8 cellular contexts compared by ENCODE assay signal in the genomic region with DNA sequence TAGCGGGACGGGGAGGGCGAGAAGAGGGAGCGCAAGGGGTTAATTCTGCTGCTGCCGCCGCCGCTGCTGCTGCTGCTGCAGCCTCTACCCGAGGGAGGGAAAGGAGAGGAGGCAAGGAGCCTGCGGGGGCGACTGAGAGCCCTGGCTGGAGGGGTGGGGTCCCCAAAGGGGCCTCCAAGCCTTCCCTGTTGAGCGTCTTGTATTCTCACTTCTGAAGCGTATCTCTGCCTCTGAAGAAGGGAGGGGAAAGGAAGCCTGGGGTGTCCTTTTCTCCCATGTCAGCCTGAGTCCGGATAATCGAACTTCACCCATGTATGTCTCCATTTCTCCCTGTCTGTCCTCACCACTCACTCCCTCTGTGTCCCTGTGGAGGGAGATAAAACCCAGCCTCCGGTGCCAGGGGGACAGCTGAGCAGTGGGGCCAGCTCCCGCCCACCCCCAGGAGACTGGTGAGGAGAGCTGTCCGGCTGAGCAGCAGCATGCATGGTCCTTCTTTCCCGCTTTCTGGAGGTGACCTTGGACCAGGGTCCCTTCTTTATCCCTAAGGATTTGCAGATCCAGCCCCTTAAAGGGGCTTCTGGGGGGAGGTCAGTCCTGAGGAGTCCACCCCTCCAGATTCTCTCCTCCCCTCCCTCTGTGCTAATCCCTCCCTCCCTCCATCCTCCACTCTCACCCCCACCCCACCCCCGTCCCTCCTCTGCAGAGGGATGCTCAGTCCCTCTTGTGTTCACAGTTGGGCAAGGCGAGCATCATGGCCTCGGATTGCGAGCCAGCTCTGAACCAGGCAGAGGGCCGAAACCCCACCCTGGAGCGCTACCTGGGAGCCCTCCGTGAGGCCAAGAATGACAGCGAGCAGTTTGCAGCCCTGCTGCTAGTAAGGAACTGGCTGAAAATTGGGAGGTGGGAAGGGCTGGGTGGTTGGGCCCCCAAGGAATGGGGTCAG. TPM values are rescaled to one million over a fixed set of nuclear protein-coding genes. Genes with fewer than 3 reads are reported as not detected.
DNase-seq lines count a peak whose midpoint lies in the region; ATAC-seq and TF ChIP-seq lines count a peak whose summit lies in the region.

No MANE protein-coding gene starts in this region.

- CTCF ChIA-PET in activated CD4-positive, alpha-beta T cell treated with anti-CD3 and anti-CD28 coated beads, Interleukin-2, amount 10 ng/mL, durations not matched to agents 7 days and 5 days (lab: Charles Lee): interaction anchor here (0.6 to 2.4 kb wide), 5 partner anchors 10 to 211 kb away, joined by 3 to 8 read pairs (median 4); a partner anchor contains a TSS

- POLR2A ChIA-PET in activated CD4-positive, alpha-beta T cell treated with anti-CD3 and anti-CD28 coated beads, Interleukin-2, amount 10 ng/mL, durations not matched to agents 7 days and 5 days (lab: Charles Lee): no interaction called here

- no peaks in the 10 kb centered on the region for H3K27me3 Mint-ChIP-seq in activated CD4-positive, alpha-beta T cell treated with anti-CD3 and anti-CD28 coated beads, Interleukin-2, amount 10 ng/mL, durations not matched to agents 7 days and 5 days
- H3K27me3 Mint-ChIP-seq in T-helper 1 cell treated with Interleukin-12 subunit alpha and Interleukin-12 subunit beta and Interleukin-4 antibody, amounts not matched to agents 30 μg/mL and 1 μg/mL, for 36 hours (ENCODE audit: low read depth): no peaks in the 10 kb centered on the region
- no peaks in the 10 kb centered on the region for H3K27me3 Mint-ChIP-seq in osteocyte (ENCODE audit: unreplicated experiment)

- H3K4me1 Mint-ChIP-seq in activated CD4-positive, alpha-beta T cell treated with anti-CD3 and anti-CD28 coated beads, Interleukin-2, amount 10 ng/mL, durations not matched to agents 7 days and 5 days: peaks cover 52% of the 10 kb centered on the region
- H3K4me1 Mint-ChIP-seq in T-helper 1 cell treated with Interleukin-12 subunit alpha and Interleukin-12 subunit beta and Interleukin-4 antibody, amounts not matched to agents 30 μg/mL and 1 μg/mL, for 36 hours (ENCODE audit: low read depth): peaks cover 53% of the 10 kb centered on the region
- H3K4me1 Mint-ChIP-seq in osteocyte (ENCODE audit: unreplicated experiment): peaks cover 41% of the 10 kb centered on the region

- no peak for DNase-seq in activated CD4-positive, alpha-beta T cell treated with anti-CD3 and anti-CD28 coated beads, Interleukin-2, amount 10 ng/mL, durations not matched to agents 7 days and 5 days
- no peak for DNase-seq in activated CD4-positive, alpha-beta T cell treated with anti-CD3 and anti-CD28 coated beads for 4 hours
- DNase-seq in epithelial cell of esophagus (ENCODE audit: low read depth) (no peak), osteocyte (ENCODE audit: extremely low spot score, unreplicated experiment) (no peak), HuH-7.5 (ENCODE audit: low spot score) (no peak)

- peak overlapping the region; percentile 92 for H3K4me3 ChIP-seq in epithelial cell of esophagus (ENCODE audit: low read length)

- TF ChIP-seq CTCF in epithelial cell of esophagus (IDR thresholded peaks at IDR 0.05; ENCODE audit: insufficient read depth, low read depth, low read length, missing control alignments) (no peak), osteocyte (IDR thresholded peaks at IDR 0.05) (peak; percentile 6)

- no peaks in the 10 kb centered on the region for H3K9me3 Mint-ChIP-seq in activated CD4-positive, alpha-beta T cell treated with anti-CD3 and anti-CD28 coated beads, Interleukin-2, amount 10 ng/mL, durations not matched to agents 7 days and 5 days
- no peaks in the 10 kb centered on the region for H3K9me3 Mint-ChIP-seq in T-helper 1 cell treated with Interleukin-12 subunit alpha and Interleukin-12 subunit beta and Interleukin-4 antibody, amounts not matched to agents 30 μg/mL and 1 μg/mL, for 36 hours
- no peaks in the 10 kb centered on the region for H3K9me3 Mint-ChIP-seq in osteocyte (ENCODE audit: unreplicated experiment)

- peak overlapping the region; percentile 97 for H3K4me3 Mint-ChIP-seq in activated CD4-positive, alpha-beta T cell treated with anti-CD3 and anti-CD28 coated beads, Interleukin-2, amount 10 ng/mL, durations not matched to agents 7 days and 5 days
- H3K4me3 Mint-ChIP-seq in T-helper 1 cell treated with Interleukin-12 subunit alpha and Interleukin-12 subunit beta and Interleukin-4 antibody, amounts not matched to agents 30 μg/mL and 1 μg/mL, for 36 hours: peak overlapping the region; percentile 98
- peak overlapping the region; percentile 98 for H3K4me3 Mint-ChIP-seq in osteocyte (ENCODE audit: unreplicated experiment)

- ATAC-seq in GM18511 (IDR thresholded peaks at IDR 0.05; ENCODE audit: unreplicated experiment) (no peak), GM18519 (IDR thresholded peaks at IDR 0.05; ENCODE audit: low FRiP score, unreplicated experiment) (no peak)

- peaks cover 9% of the 10 kb centered on the region for H3K36me3 Mint-ChIP-seq in activated CD4-positive, alpha-beta T cell treated with anti-CD3 and anti-CD28 coated beads, Interleukin-2, amount 10 ng/mL, durations not matched to agents 7 days and 5 days (ENCODE audit: low read depth)
- H3K36me3 Mint-ChIP-seq in T-helper 1 cell treated with Interleukin-12 subunit alpha and Interleukin-12 subunit beta and Interleukin-4 antibody, amounts not matched to agents 30 μg/mL and 1 μg/mL, for 36 hours (ENCODE audit: low read depth): peaks cover 33% of the 10 kb centered on the region
- H3K36me3 Mint-ChIP-seq in osteocyte (ENCODE audit: unreplicated experiment): peaks cover 9% of the 10 kb centered on the region

- H3K27ac Mint-ChIP-seq in activated CD4-positive, alpha-beta T cell treated with anti-CD3 and anti-CD28 coated beads, Interleukin-2, amount 10 ng/mL, durations not matched to agents 7 days and 5 days: peak overlapping the region; percentile 98
- peak overlapping the region; percentile 98 for H3K27ac Mint-ChIP-seq in T-helper 1 cell treated with Interleukin-12 subunit alpha and Interleukin-12 subunit beta and Interleukin-4 antibody, amounts not matched to agents 30 μg/mL and 1 μg/mL, for 36 hours
- peak overlapping the region; percentile 93 for H3K27ac Mint-ChIP-seq in osteocyte (ENCODE audit: unreplicated experiment)

RNA-seq across cellular contexts. Expression of a gene that starts 1.0 kb away (rescaled TPM):
- total RNA-seq in activated CD4-positive, alpha-beta T cell treated with anti-CD3 and anti-CD28 coated beads, Interleukin-2, amount 10 ng/mL, durations not matched to agents 7 days and 5 days: 10 to 100 TPM; 19.4 to 21.4 TPM
- 38.3 and 38.7 TPM in 2 replicates for total RNA-seq in osteocyte

RNA-seq across cellular contexts. Expression of a gene that starts 1.4 kb away (rescaled TPM):
- total RNA-seq in activated CD4-positive, alpha-beta T cell treated with anti-CD3 and anti-CD28 coated beads, Interleukin-2, amount 10 ng/mL, durations not matched to agents 7 days and 5 days: 10 to 100 TPM; 37.6 to 46.3 TPM
- total RNA-seq in osteocyte: 43.6 and 44.9 TPM in 2 replicates

RNA-seq across cellular contexts. Expression of a gene that starts 14.5 kb away (rescaled TPM):
- total RNA-seq in activated CD4-positive, alpha-beta T cell treated with anti-CD3 and anti-CD28 coated beads, Interleukin-2, amount 10 ng/mL, durations not matched to agents 7 days and 5 days: under 1 TPM; 0.42 to 0.65 TPM
- total RNA-seq in osteocyte: 0.35 and 0.57 TPM in 2 replicates
